16 cellular contexts compared by ENCODE assay signal in the genomic region with DNA sequence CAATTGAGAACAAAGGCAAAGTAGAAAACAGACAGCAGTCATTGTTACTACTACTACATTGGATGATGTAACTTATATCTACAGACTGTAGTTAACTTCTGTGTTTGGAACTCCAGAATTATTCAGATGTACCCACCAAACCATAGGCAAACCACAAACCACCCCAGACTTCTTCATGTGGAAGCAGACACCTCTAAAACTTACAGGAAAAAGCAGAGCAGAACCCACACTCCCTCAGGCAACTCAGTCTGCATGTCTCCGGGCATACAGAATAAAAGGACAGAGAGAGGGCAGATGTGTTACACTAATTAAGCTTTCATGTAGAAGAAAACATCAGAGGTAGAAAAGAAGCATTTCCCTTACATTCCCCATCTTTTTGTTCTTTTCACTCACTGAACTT. TPM values are rescaled to one million over a fixed set of nuclear protein-coding genes. Genes with fewer than 3 reads are reported as not detected.
A peak's percentile ranks its signal among the peaks of the same experiment; 100 is the strongest.
DNase-seq lines count a peak whose midpoint lies in the region; ATAC-seq and TF ChIP-seq lines count a peak whose summit lies in the region.
"Had no signal": no experiment of that assay in that cellular context is flagged by ENCODE, and none has a peak within 500 bp of the region (broad histone marks: within the 10 kb centered on the region; RNA-seq: fewer than 3 reads in every experiment).

No MANE protein-coding gene starts in this region.

- H3K4me1 Mint-ChIP-seq in osteocyte (ENCODE audit: unreplicated experiment) = peaks cover 22% of the 10 kb centered on the region
- H3K4me1 Mint-ChIP-seq: CD8-positive, alpha-beta memory T cell had no signal

- CTCF ChIA-PET in SK-N-SH (lab: Yijun Ruan, JAX) = interaction anchor here (0.6 to 8.7 kb wide), 3 partner anchors 9 to 272 kb away, joined by 3 to 163 read pairs (median 3); a partner anchor contains a TSS

- no peaks in the 10 kb centered on the region for H3K27me3 Mint-ChIP-seq in osteocyte (ENCODE audit: unreplicated experiment)
- H3K27me3 Mint-ChIP-seq: CD8-positive, alpha-beta memory T cell had no signal

- H4K20me1 ChIP-seq in SK-N-SH (ENCODE audit: insufficient read depth) (no peaks in the 10 kb centered on the region), DND-41 (ENCODE audit: insufficient read depth, low read length) (no peaks in the 10 kb centered on the region)
- H4K20me1 ChIP-seq: BLaER1 had no signal

- H3K27ac Mint-ChIP-seq in osteocyte (ENCODE audit: unreplicated experiment) = peak overlapping the region; percentile 7
- H3K27ac Mint-ChIP-seq: HFFc6 had no signal

- H3K4me1 ChIP-seq in SK-N-SH (ENCODE audit: control insufficient read depth in 1 of 2, insufficient read depth in 2 of 2, low read depth in 1 of 2, low read length in 1 of 2) = peaks cover 0 to 14% of the 10 kb centered on the region in 2 experiments; a peak in 2 of 4 replicates
- H3K4me1 ChIP-seq in DND-41 (ENCODE audit: insufficient read depth, low read length) = 0 out of 2 replicates have a peak, but pooled peaks cover 5% of the 10 kb centered on the region
- H3K4me1 ChIP-seq: Caco-2 had no signal

- POLR2A ChIA-PET in SK-N-SH (lab: Yijun Ruan, JAX) = no interaction called here

- H3K27ac ChIP-seq in SK-N-SH (ENCODE audit: low read depth in 2 of 2, low read length in 1 of 2) = peak overlapping the region in 1 of 2 experiments; percentile 82; a peak in 2 of 4 replicates
- H3K27ac ChIP-seq in DND-41 (ENCODE audit: low read length) = no peak overlapping the region
- H3K27ac ChIP-seq in VCaP = peak overlapping the region; percentile 71
- H3K27ac ChIP-seq: 22Rv1, BLaER1 had no signal

- H3K4me2 ChIP-seq in SK-N-SH = no peak overlapping the region
- H3K4me2 ChIP-seq in DND-41 (ENCODE audit: insufficient read depth, low read length) = no peak overlapping the region
- H3K4me2 ChIP-seq: BLaER1 had no signal

- peaks cover 5% of the 10 kb centered on the region for H3F3A ChIP-seq in SK-N-SH (replicated peaks; ENCODE audit: insufficient read depth)

- peaks cover 4% of the 10 kb centered on the region for H3K36me3 Mint-ChIP-seq in osteocyte (ENCODE audit: unreplicated experiment)

- H3K9me3 ChIP-seq in SK-N-SH = no peaks in the 10 kb centered on the region
- no peaks in the 10 kb centered on the region for H3K9me3 ChIP-seq in DND-41 (ENCODE audit: insufficient read depth, low read length, severe bottlenecking)
- H3K9me3 ChIP-seq: BLaER1, Caco-2 had no signal

- H3K4me3 ChIP-seq in SK-N-SH (ENCODE audit: low read depth in 2 of 2, low read length in 1 of 2) (no peak overlapping the region), DND-41 (ENCODE audit: low read depth in 1 of 2, low read length in 2 of 2) (no peak overlapping the region)
- H3K4me3 ChIP-seq: BLaER1, GM12878 had no signal

- H2AFZ ChIP-seq in SK-N-SH (ENCODE audit: low read depth) (no peak overlapping the region), DND-41 (ENCODE audit: low read depth, low read length) (no peak overlapping the region)

- H3K9me2 ChIP-seq in SK-N-SH = no peaks in the 10 kb centered on the region

- TF ChIP-seq CTCF in SK-N-SH (IDR thresholded peaks at IDR 0.05) (no peak), DND-41 (IDR thresholded peaks at IDR 0.05; ENCODE audit: borderline replicate concordance, extremely low read depth, low read length, poor library complexity, severe bottlenecking) (no peak), VCaP (conservative IDR thresholded peaks at IDR 0.05) (no peak), osteocyte (IDR thresholded peaks at IDR 0.05) (no peak)

- H3K36me3 ChIP-seq in SK-N-SH (replicated peaks in 1 of 2; ENCODE audit: control insufficient read depth in 1 of 2, insufficient read depth in 2 of 2, low read length in 1 of 2) = peaks cover 5 to 12% of the 10 kb centered on the region in 2 experiments
- peaks cover 3% of the 10 kb centered on the region; the same call in 1 of the 2 replicates for H3K36me3 ChIP-seq in DND-41 (ENCODE audit: insufficient read depth, low read length)

- H3K9ac ChIP-seq in SK-N-SH = no peak overlapping the region
- no peak overlapping the region for H3K9ac ChIP-seq in DND-41 (ENCODE audit: low read depth, low read length)
- H3K9ac ChIP-seq: BLaER1 had no signal

- no peak overlapping the region for H3K4me3 Mint-ChIP-seq in osteocyte (ENCODE audit: unreplicated experiment)
- H3K4me3 Mint-ChIP-seq: CD8-positive, alpha-beta memory T cell; HFFc6 had no signal

- DNase-seq in SK-N-SH (peak; percentile 4), DND-41 (peak; percentile 29), osteocyte (ENCODE audit: extremely low spot score, unreplicated experiment) (no peak), NOMO-1 treated with DMSO at 0.1 percent for 48 hours (lab: John Stamatoyannopoulos, UW; ENCODE audit: unreplicated experiment) (no peak), occipital lobe (lab: John Stamatoyannopoulos, UW) (no peak)
- DNase-seq in effector CD8-positive, alpha-beta T cell (lab: John Stamatoyannopoulos, UW) = no peak
- DNase-seq: Caco-2; CD8-positive, alpha-beta memory T cell; DMS53; HCEC 1CT; HFFc6 had no signal

- no peaks in the 10 kb centered on the region for H3K9me3 Mint-ChIP-seq in osteocyte (ENCODE audit: unreplicated experiment)
- H3K9me3 Mint-ChIP-seq: CD8-positive, alpha-beta memory T cell; HFFc6 had no signal

- ATAC-seq in SK-N-SH treated with all-trans-retinoic acid at 6 μM for 48 hours (no peak), DND-41 (ENCODE audit: insufficient read depth, low read depth) (peak; percentile 72)
- ATAC-seq: GM12878 had no signal

- TF ChIP-seq EP300 in SK-N-SH (IDR thresholded peaks at IDR 0.05; ENCODE audit: borderline replicate concordance in 1 of 2, low read depth in 1 of 2, low read length in 1 of 2) = no peak

- no peak for TF ChIP-seq RAD21 in SK-N-SH (IDR thresholded peaks at IDR 0.05; ENCODE audit: low read length)

- no peaks in the 10 kb centered on the region for H3K79me2 ChIP-seq in SK-N-SH (ENCODE audit: insufficient read depth)
- no peaks in the 10 kb centered on the region for H3K79me2 ChIP-seq in DND-41 (ENCODE audit: insufficient read depth, low read length)

- 58% methylated on average over 1 of the region's 1 CpG for WGBS in SK-N-SH (ENCODE audit: low lambda C conversion rate)

- H3K27me3 ChIP-seq in SK-N-SH (ENCODE audit: insufficient read depth) (no peaks in the 10 kb centered on the region), DND-41 (ENCODE audit: insufficient read depth, low read length, poor library complexity) (no peaks in the 10 kb centered on the region)
- H3K27me3 ChIP-seq: BLaER1 had no signal

TF ChIP-seq in SK-N-SH, 30 proteins besides CTCF, POLR2A, EP300 and RAD21 (continues in another document):
- TF ChIP-seq NFIC (IDR thresholded peaks at IDR 0.05; ENCODE audit: borderline replicate concordance) (no peak), ELF1 (IDR thresholded peaks at IDR 0.05) (no peak), TEAD4 (IDR thresholded peaks at IDR 0.05; ENCODE audit: borderline replicate concordance, insufficient read depth) (no peak), RXRA (IDR thresholded peaks at IDR 0.05; ENCODE audit: borderline replicate concordance, low read depth) (no peak), SIN3A (IDR thresholded peaks at IDR 0.05; ENCODE audit: borderline replicate concordance, low read depth, low read length) (no peak), RCOR1 (IDR thresholded peaks at IDR 0.05; ENCODE audit: low read length) (no peak), MEF2A (IDR thresholded peaks at IDR 0.05; ENCODE audit: borderline replicate concordance, low read depth) (no peak), CHD2 (IDR thresholded peaks at IDR 0.05; ENCODE audit: low read length, partially characterized antibody) (no peak)
- TF ChIP-seq, protein P1, sequence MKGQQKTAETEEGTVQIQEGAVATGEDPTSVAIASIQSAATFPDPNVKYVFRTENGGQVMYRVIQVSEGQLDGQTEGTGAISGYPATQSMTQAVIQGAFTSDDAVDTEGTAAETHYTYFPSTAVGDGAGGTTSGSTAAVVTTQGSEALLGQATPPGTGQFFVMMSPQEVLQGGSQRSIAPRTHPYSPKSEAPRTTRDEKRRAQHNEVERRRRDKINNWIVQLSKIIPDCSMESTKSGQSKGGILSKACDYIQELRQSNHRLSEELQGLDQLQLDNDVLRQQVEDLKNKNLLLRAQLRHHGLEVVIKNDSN (IDR thresholded peaks at IDR 0.05; ENCODE audit: borderline replicate concordance, low read depth) = no peak

TF ChIP-seq in SK-N-SH treated with all-trans-retinoic acid at 6 μM for 48 hours, 23 proteins besides CTCF, POLR2A, EP300 and RAD21 (continues in another document):
- TF ChIP-seq, protein P2, sequence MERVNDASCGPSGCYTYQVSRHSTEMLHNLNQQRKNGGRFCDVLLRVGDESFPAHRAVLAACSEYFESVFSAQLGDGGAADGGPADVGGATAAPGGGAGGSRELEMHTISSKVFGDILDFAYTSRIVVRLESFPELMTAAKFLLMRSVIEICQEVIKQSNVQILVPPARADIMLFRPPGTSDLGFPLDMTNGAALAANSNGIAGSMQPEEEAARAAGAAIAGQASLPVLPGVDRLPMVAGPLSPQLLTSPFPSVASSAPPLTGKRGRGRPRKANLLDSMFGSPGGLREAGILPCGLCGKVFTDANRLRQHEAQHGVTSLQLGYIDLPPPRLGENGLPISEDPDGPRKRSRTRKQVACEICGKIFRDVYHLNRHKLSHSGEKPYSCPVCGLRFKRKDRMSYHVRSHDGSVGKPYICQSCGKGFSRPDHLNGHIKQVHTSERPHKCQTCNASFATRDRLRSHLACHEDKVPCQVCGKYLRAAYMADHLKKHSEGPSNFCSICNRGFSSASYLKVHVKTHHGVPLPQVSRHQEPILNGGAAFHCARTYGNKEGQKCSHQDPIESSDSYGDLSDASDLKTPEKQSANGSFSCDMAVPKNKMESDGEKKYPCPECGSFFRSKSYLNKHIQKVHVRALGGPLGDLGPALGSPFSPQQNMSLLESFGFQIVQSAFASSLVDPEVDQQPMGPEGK (CRISPR knock-in tag; IDR thresholded peaks at IDR 0.05; ENCODE audit: borderline replicate concordance) = no peak
- no peak for TF ChIP-seq ZC3H10 (CRISPR knock-in tag; IDR thresholded peaks at IDR 0.05)

RNA-seq across cellular contexts. Expression of a gene that starts 9.0 kb away (rescaled TPM):
- 21.2 and 22.2 TPM in 2 replicates for polyA plus RNA-seq in SK-N-SH (2012; rRNA removed)
- 34.6 and 60.8 TPM in 2 replicates for polyA plus RNA-seq in SK-N-SH (2012; cell fraction: cytosol; rRNA removed)
- 12.4 and 21.0 TPM in 2 replicates for polyA plus RNA-seq in SK-N-SH (2012; cell fraction: nucleus; rRNA removed)
- total RNA-seq in osteocyte (32.7 and 35.5 TPM in 2 replicates), occipital lobe (27.1 TPM)

RNA-seq across cellular contexts. Expression of a gene that starts 14.1 kb away (rescaled TPM):
- polyA plus RNA-seq in SK-N-SH (2012; rRNA removed) = 8.9 and 11.0 TPM in 2 replicates
- 11.6 and 12.3 TPM in 2 replicates for polyA plus RNA-seq in SK-N-SH (2012; cell fraction: cytosol; rRNA removed)
- 14.2 and 22.6 TPM in 2 replicates for polyA plus RNA-seq in SK-N-SH (2012; cell fraction: nucleus; rRNA removed)
- 21.2 and 28.4 TPM in 2 replicates for total RNA-seq in osteocyte
- 87.3 TPM for total RNA-seq in occipital lobe

Comparison
In these comparisons a context has a peak if more than half of its experiments do, and no peak if none do; other contexts are left out.
1. DNase-seq: peak in SK-N-SH (single experiment) and DND-41 (single experiment); none in osteocyte (single experiment), NOMO-1 treated with DMSO at 0.1 percent for 48 hours (single experiment), effector CD8-positive, alpha-beta T cell (single experiment) and occipital lobe (single experiment).